10 cellular contexts compared by ENCODE assay signal in the genomic region with DNA sequence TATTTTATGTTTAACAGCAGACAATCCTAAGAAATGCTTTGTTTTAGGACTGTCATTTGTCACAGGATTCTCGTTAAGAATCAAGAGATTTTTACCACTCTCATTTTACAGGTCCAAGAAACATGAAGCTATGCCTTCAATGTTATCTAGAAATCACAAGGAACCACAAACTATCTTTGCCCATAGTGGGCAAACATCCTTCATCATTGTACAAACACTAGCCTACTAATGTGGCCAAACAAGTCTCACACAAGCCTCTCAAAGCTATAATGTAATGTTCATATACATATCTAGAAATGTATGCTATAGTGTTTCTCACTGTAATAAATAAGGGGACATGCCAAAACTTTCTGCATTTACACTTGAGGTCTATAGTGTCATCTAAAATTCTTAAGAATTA. TPM values are rescaled to one million over a fixed set of nuclear protein-coding genes. Genes with fewer than 3 reads are reported as not detected.
"Had no signal": no experiment of that assay in that cellular context is flagged by ENCODE, and none has a peak within 500 bp of the region (broad histone marks: within the 10 kb centered on the region; RNA-seq: fewer than 3 reads in every experiment).

No MANE protein-coding gene starts in this region.

- ATAC-seq: GM23338, K562 had no signal

- DNase-seq: H9, HCEC 1CT, IMR-90, KG1 had no signal

- H3K4me3 ChIP-seq: GM23338, K562 had no signal

- H2AFZ ChIP-seq: GM23338 had no signal

- H3K4me2 ChIP-seq: GM23338 had no signal

- FAIRE-seq: H1, H54, HTR-8/SVneo, K562 had no signal

RNA-seq across cellular contexts. Expression of a gene that starts 26.8 kb away (rescaled TPM):
- total RNA-seq: HT-29, IMR-90 had no signal
